ENCODE assay signal across 10 cellular contexts in genomic region chr10:22554481-22555182, GRCh38.
DNase-seq lines count a peak whose midpoint lies in the region; ATAC-seq and TF ChIP-seq lines count a peak whose summit lies in the region.
"Had no signal": no experiment of that assay in that cellular context is flagged by ENCODE, and none has a peak within 500 bp of the region (broad histone marks: within the 10 kb centered on the region; RNA-seq: fewer than 3 reads in every experiment).

No MANE protein-coding gene starts in this region.

- ATAC-seq in HG03108 (IDR thresholded peaks at IDR 0.05; ENCODE audit: unreplicated experiment), result no peak
- ATAC-seq in activated CD8-positive, alpha-beta memory T cell treated with anti-CD3 and anti-CD28 coated beads, Interleukin-2, amount 10 ng/mL, durations not matched to agents 7 days and 5 days, result no peak

- DNase-seq in AG10803 (ENCODE audit: low read depth) (peak; percentile 76), SK-N-DZ (ENCODE audit: low spot score) (peak; percentile 62), globus pallidus (ENCODE audit: low spot score) (peak; percentile 81), osteocyte (ENCODE audit: extremely low spot score, unreplicated experiment) (peak; percentile 86), SKM-1 (lab: John Stamatoyannopoulos, UW; ENCODE audit: unreplicated experiment) (no peak), DMS 273 (lab: John Stamatoyannopoulos, UW; ENCODE audit: unreplicated experiment) (no peak)
- DNase-seq in activated CD8-positive, alpha-beta memory T cell treated with anti-CD3 and anti-CD28 coated beads, Interleukin-2, amount 10 ng/mL, durations not matched to agents 7 days and 5 days, result no peak
- DNase-seq: activated CD8-positive, alpha-beta memory T cell treated with anti-CD3 and anti-CD28 coated beads for 24 hours; NCI-H1105 had no signal

- peaks cover 24% of the 10 kb centered on the region for H3K4me1 Mint-ChIP-seq in osteocyte (ENCODE audit: unreplicated experiment)
- peaks cover 9% of the 10 kb centered on the region for H3K4me1 Mint-ChIP-seq in activated CD8-positive, alpha-beta memory T cell treated with anti-CD3 and anti-CD28 coated beads, Interleukin-2, amount 10 ng/mL, durations not matched to agents 7 days and 5 days

- peak overlapping the region; percentile 58 for H3K4me3 Mint-ChIP-seq in osteocyte (ENCODE audit: unreplicated experiment)
- no peak overlapping the region for H3K4me3 Mint-ChIP-seq in activated CD8-positive, alpha-beta memory T cell treated with anti-CD3 and anti-CD28 coated beads, Interleukin-2, amount 10 ng/mL, durations not matched to agents 7 days and 5 days

- peak overlapping the region; percentile 89 for H3K27ac Mint-ChIP-seq in osteocyte (ENCODE audit: unreplicated experiment)
- no peak overlapping the region for H3K27ac Mint-ChIP-seq in activated CD8-positive, alpha-beta memory T cell treated with anti-CD3 and anti-CD28 coated beads, Interleukin-2, amount 10 ng/mL, durations not matched to agents 7 days and 5 days

- H3K9me3 Mint-ChIP-seq in osteocyte (ENCODE audit: unreplicated experiment), result no peaks in the 10 kb centered on the region
- no peaks in the 10 kb centered on the region for H3K9me3 Mint-ChIP-seq in activated CD8-positive, alpha-beta memory T cell treated with anti-CD3 and anti-CD28 coated beads, Interleukin-2, amount 10 ng/mL, durations not matched to agents 7 days and 5 days (ENCODE audit: low read depth)

- H3K4me3 ChIP-seq in AG10803 (ENCODE audit: low read length), result peak overlapping the region; percentile 38

- TF ChIP-seq CTCF in AG10803 (conservative IDR thresholded peaks at IDR 0.05; ENCODE audit: low read length) (no peak), osteocyte (IDR thresholded peaks at IDR 0.05) (no peak)

- H3K27me3 Mint-ChIP-seq in osteocyte (ENCODE audit: unreplicated experiment), result no peaks in the 10 kb centered on the region
- H3K27me3 Mint-ChIP-seq in activated CD8-positive, alpha-beta memory T cell treated with anti-CD3 and anti-CD28 coated beads, Interleukin-2, amount 10 ng/mL, durations not matched to agents 7 days and 5 days, result no peaks in the 10 kb centered on the region

- H3K36me3 Mint-ChIP-seq in osteocyte (ENCODE audit: unreplicated experiment), result peaks cover 4% of the 10 kb centered on the region
- peaks cover 18% of the 10 kb centered on the region for H3K36me3 Mint-ChIP-seq in activated CD8-positive, alpha-beta memory T cell treated with anti-CD3 and anti-CD28 coated beads, Interleukin-2, amount 10 ng/mL, durations not matched to agents 7 days and 5 days

- CTCF ChIA-PET in activated CD8-positive, alpha-beta memory T cell treated with anti-CD3 and anti-CD28 coated beads, Interleukin-2, amount 10 ng/mL, durations not matched to agents 7 days and 5 days (lab: Charles Lee), result interaction anchor here (2.4 kb wide), 1 partner anchor 20 kb away, joined by 10 read pairs; no protein-coding TSS in a partner anchor

Comparison
In these comparisons a context has a peak if more than half of its experiments do, and no peak if none do; other contexts are left out.
1. DNase-seq: peak in AG10803 (single experiment), SK-N-DZ (single experiment), globus pallidus (single experiment) and osteocyte (single experiment); none in SKM-1 (single experiment), DMS 273 (single experiment) and activated CD8-positive, alpha-beta memory T cell treated with anti-CD3 and anti-CD28 coated beads, Interleukin-2, amount 10 ng/mL, durations not matched to agents 7 days and 5 days (single experiment).